ENCODE assay signal across 34 cellular contexts in the genomic region with DNA sequence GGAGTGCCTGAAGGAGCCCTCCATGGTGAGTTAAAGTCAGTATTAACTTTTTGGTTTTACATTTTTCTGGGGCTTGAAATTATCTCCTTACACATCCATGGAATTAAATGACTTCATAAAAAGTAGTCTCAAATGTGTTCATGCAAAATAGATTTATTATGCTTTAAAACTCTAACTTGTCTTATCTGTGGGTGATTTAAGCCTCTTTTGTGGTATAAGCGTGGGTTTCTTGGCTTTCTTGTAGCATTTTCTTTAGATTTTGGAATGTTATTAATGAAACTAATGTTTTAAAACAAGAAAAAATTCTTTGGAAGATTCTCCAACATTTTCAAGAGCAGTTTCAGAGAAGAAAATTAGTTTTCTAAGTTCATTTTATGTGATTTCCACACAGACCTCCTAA.
"Had no signal": no experiment of that assay in that cellular context is flagged by ENCODE, and none has a peak within 500 bp of the region (broad histone marks: within the 10 kb centered on the region; RNA-seq: fewer than 3 reads in every experiment).

No MANE protein-coding gene starts in this region.

- H3K36me3 ChIP-seq: MG63 had no signal

- H3K4me2 ChIP-seq: KMS-11 had no signal

- H3K4me3 ChIP-seq: MG63 had no signal

- H3K27me3 ChIP-seq: MG63 had no signal

- H3K9ac ChIP-seq: KMS-11 had no signal

- H3K27ac ChIP-seq: KMS-11 had no signal

- DNase-seq: Karpas-422, Kasumi-1, KG1, MG63, MM.1S, MV-4-11, NCI-H1048, NCI-H1092, NCI-H1092 treated with DMSO at 0.1 percent for 48 hours, NCI-H1105, NCI-H1105 treated with DMSO at 0.1 percent for 48 hours, NCI-H1417, NCI-H1417 treated with DMSO at 0.1 percent for 48 hours, NCI-H1436, NCI-H1436 treated with DMSO at 0.1 percent for 48 hours, NCI-H146, NCI-H1694, NCI-H1694 treated with DMSO at 0.1 percent for 48 hours, NCI-H187, NCI-H187 treated with DMSO at 0.1 percent for 48 hours, NCI-H1930, NCI-H2029, NCI-H2029 treated with DMSO at 0.1 percent for 48 hours, NCI-H2081, NCI-H2081 treated with DMSO at 0.1 percent for 48 hours, NCI-H2107, NCI-H2171, NCI-H2171 treated with DMSO at 0.1 percent for 48 hours, NCI-H2227 treated with DMSO at 0.1 percent for 48 hours, NCI-H226, NCI-H345, NCI-H446, NCI-H446 treated with DMSO at 0.1 percent for 48 hours had no signal

- H3K9me3 ChIP-seq: MG63 had no signal
